In the genomic region with DNA sequence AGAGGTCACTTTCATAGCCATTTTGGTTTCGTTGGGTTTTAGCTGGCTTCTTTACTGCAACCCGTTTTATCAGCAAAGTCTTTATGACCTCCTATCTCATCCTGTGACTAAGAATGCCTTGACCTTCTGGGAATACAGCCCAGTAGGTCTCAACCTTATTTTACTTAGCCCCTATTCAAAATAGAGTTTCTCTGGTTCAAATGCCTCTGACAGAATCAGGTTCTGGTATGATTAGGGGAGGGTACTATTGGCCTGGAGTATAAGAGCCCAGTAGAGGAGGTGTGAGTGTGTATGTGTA, we compare ENCODE assay signal across 7 cellular contexts.
"Had no signal": no experiment of that assay in that cellular context is flagged by ENCODE, and none has a peak within 500 bp of the region (broad histone marks: within the 10 kb centered on the region; RNA-seq: fewer than 3 reads in every experiment).

No MANE protein-coding gene starts in this region.

- H3K27ac Mint-ChIP-seq: IgD-negative memory B cell had no signal

- H3K4me3 Mint-ChIP-seq: IgD-negative memory B cell had no signal

- H3K27ac ChIP-seq: HL-60, KMS-11 had no signal

- ATAC-seq: HepG2 had no signal

- H3K4me1 Mint-ChIP-seq: IgD-negative memory B cell had no signal

- H3K27me3 Mint-ChIP-seq: IgD-negative memory B cell had no signal

- FAIRE-seq: HepG2, HTR-8/SVneo had no signal

- DNase-seq: IMR-90, KG1 had no signal

- H3K4me2 ChIP-seq: KMS-11 had no signal

- H3K9ac ChIP-seq: KMS-11 had no signal

- H3K9me3 Mint-ChIP-seq: IgD-negative memory B cell had no signal
